ENCODE assay signal across 8 cellular contexts in genomic region chr2:32278476-32278853, GRCh38. TPM values are rescaled to one million over a fixed set of nuclear protein-coding genes. Genes with fewer than 3 reads are reported as not detected.
DNase-seq lines count a peak whose midpoint lies in the region; ATAC-seq, FAIRE-seq and TF ChIP-seq lines count a peak whose summit lies in the region.

No MANE protein-coding gene starts in this region.

- no peaks in the 10 kb centered on the region for H3K9me3 ChIP-seq in CD4-positive, alpha-beta memory T cell (ENCODE audit: control insufficient read depth in 1 of 2, low read length in 2 of 2)
- H3K9me3 ChIP-seq in OCI-LY3 (ENCODE audit: insufficient read depth, low read length) (no peaks in the 10 kb centered on the region), neutrophil (no peaks in the 10 kb centered on the region)

- peaks cover 28% of the 10 kb centered on the region for H3K79me2 ChIP-seq in OCI-LY3 (ENCODE audit: low read length)

- H3K27ac ChIP-seq in CD4-positive, alpha-beta memory T cell (ENCODE audit: low read depth, low read length) = peak overlapping the region; percentile 72
- H3K27ac ChIP-seq in OCI-LY3 (ENCODE audit: low read length) (peak overlapping the region; percentile 45; the same call in 1 of the 2 replicates), neutrophil (peak overlapping the region; percentile 90)

- H3K4me2 ChIP-seq in OCI-LY3 (ENCODE audit: low read length) = peak overlapping the region; percentile 72

- H3K4me1 Mint-ChIP-seq in CD4-positive, alpha-beta memory T cell = peaks cover 14 to 50% (median 37%) of the 10 kb centered on the region in 4 donors
- peaks cover 16% of the 10 kb centered on the region for H3K4me1 Mint-ChIP-seq in endothelial cell (ENCODE audit: unreplicated experiment)

- peaks cover 11 to 22% of the 10 kb centered on the region in 2 donors for H3K36me3 Mint-ChIP-seq in CD4-positive, alpha-beta memory T cell
- peaks cover 16% of the 10 kb centered on the region for H3K36me3 Mint-ChIP-seq in endothelial cell (ENCODE audit: low read depth, unreplicated experiment)

- intact Hi-C loops in CD4-positive, alpha-beta memory T cell (cut with micrococcal nuclease) = loop anchor here (5.0 kb wide), 1 partner anchor 1199 kb away; the partner anchor contains the start of gene RASGRP3

- peak overlapping the region; percentile 90 to 98 for H3K4me3 ChIP-seq in CD4-positive, alpha-beta memory T cell (ENCODE audit: low read length in 2 of 2)
- H3K4me3 ChIP-seq in OCI-LY3 (ENCODE audit: low read length) (peak overlapping the region; percentile 94), neutrophil (ENCODE audit: low read depth in 1 of 2, low read length in 1 of 2) (peak overlapping the region; percentile 81 to 96)

- POLR2A ChIA-PET in CD4-positive, alpha-beta memory T cell (lab: Charles Lee; ENCODE audit: partially characterized antibody) = interaction anchor here (0.9 to 1.8 kb wide), 5 partner anchors 8 to 1321 kb away, joined by 3 to 6 read pairs (median 3); partner anchors contain the start of genes FAM98A and SLC30A6

- H3K27me3 ChIP-seq in CD4-positive, alpha-beta memory T cell (ENCODE audit: insufficient read depth, low read length) = no peaks in the 10 kb centered on the region
- H3K27me3 ChIP-seq in OCI-LY3 (ENCODE audit: low read depth, low read length) (no peaks in the 10 kb centered on the region), neutrophil (no peaks in the 10 kb centered on the region)

- no peak for ATAC-seq in GM18519 (IDR thresholded peaks at IDR 0.05; ENCODE audit: low FRiP score, unreplicated experiment)

- CTCF ChIA-PET in CD4-positive, alpha-beta memory T cell (lab: Charles Lee; ENCODE audit: partially characterized antibody) = no interaction called here

- peaks cover 0 to 4% (median 0%) of the 10 kb centered on the region in 8 donors for H3K9me3 Mint-ChIP-seq in CD4-positive, alpha-beta memory T cell
- no peaks in the 10 kb centered on the region for H3K9me3 Mint-ChIP-seq in endothelial cell (ENCODE audit: unreplicated experiment)

- TF ChIP-seq CTCF in OCI-LY3 (IDR thresholded peaks at IDR 0.05; ENCODE audit: low read depth, low read length) (no peak), endothelial cell (IDR thresholded peaks at IDR 0.05; ENCODE audit: unreplicated experiment) (no peak), neutrophil (IDR thresholded peaks at IDR 0.05) (no peak), D721Med (IDR thresholded peaks at IDR 0.05; ENCODE audit: insufficient read depth, missing control alignments) (no peak)

- DNase-seq in CD4-positive, alpha-beta memory T cell = no peak
- DNase-seq in endothelial cell (ENCODE audit: low spot score) = no peak
- DNase-seq in globus pallidus (ENCODE audit: low spot score) = no peak
- DNase-seq in NCI-H1417 treated with DMSO at 0.1 percent for 48 hours (lab: John Stamatoyannopoulos, UW) = no peak
- no peak for DNase-seq in D721Med (ENCODE audit: insufficient read length, low spot score)

- no peaks in the 10 kb centered on the region for H4K20me1 ChIP-seq in OCI-LY3 (ENCODE audit: insufficient read depth, low read length)

- no peak overlapping the region for H2AFZ ChIP-seq in OCI-LY3 (ENCODE audit: low read depth, low read length)

- H3K4me1 ChIP-seq in CD4-positive, alpha-beta memory T cell (ENCODE audit: insufficient read depth, low read length) = peaks cover 48% of the 10 kb centered on the region
- peaks cover 12% of the 10 kb centered on the region for H3K4me1 ChIP-seq in OCI-LY3 (ENCODE audit: low read length)
- peaks cover 15 to 21% of the 10 kb centered on the region in 2 experiments for H3K4me1 ChIP-seq in neutrophil (ENCODE audit: control insufficient read depth in 1 of 2, insufficient read depth in 1 of 2, low read depth in 1 of 2, low read length in 1 of 2)

- H3K27me3 Mint-ChIP-seq in CD4-positive, alpha-beta memory T cell = peaks cover 0 to 1% of the 10 kb centered on the region in 2 donors
- H3K27me3 Mint-ChIP-seq in endothelial cell (ENCODE audit: unreplicated experiment) = peaks cover 4% of the 10 kb centered on the region

- no peak for FAIRE-seq in D721Med (lab: Jason Lieb, UNC)

- no peaks in the 10 kb centered on the region for H3K36me3 ChIP-seq in CD4-positive, alpha-beta memory T cell (ENCODE audit: insufficient read depth, low read length)
- peaks cover 3% of the 10 kb centered on the region for H3K36me3 ChIP-seq in OCI-LY3 (replicated peaks; ENCODE audit: low read depth, low read length)
- H3K36me3 ChIP-seq in neutrophil = peaks cover 9% of the 10 kb centered on the region

- H3K27ac Mint-ChIP-seq in CD4-positive, alpha-beta memory T cell = peak overlapping the region; percentile 92 to 99 (median 96)
- peak overlapping the region; percentile 99 for H3K27ac Mint-ChIP-seq in endothelial cell (ENCODE audit: unreplicated experiment)

- peak overlapping the region; percentile 78 for H3K9ac ChIP-seq in OCI-LY3 (ENCODE audit: low read length)

- peak overlapping the region; percentile 90 to 97 (median 96) for H3K4me3 Mint-ChIP-seq in CD4-positive, alpha-beta memory T cell
- peak overlapping the region; percentile 98 for H3K4me3 Mint-ChIP-seq in endothelial cell (ENCODE audit: unreplicated experiment)

RNA-seq across cellular contexts. Expression of gene YIPF4, which starts 0.8 kb away (rescaled TPM):
- total RNA-seq in CD4-positive, alpha-beta memory T cell = 10 to 100 TPM; 46.1 to 51.9 TPM
- 10 to 100 TPM; 13.9 to 28.9 TPM for polyA plus RNA-seq in CD4-positive, alpha-beta memory T cell
- total RNA-seq in endothelial cell (ENCODE audit: unreplicated experiment) = 58.0 TPM

RNA-seq across cellular contexts. Expression of gene NLRC4, which starts 13.8 kb away (rescaled TPM):
- under 1 TPM; 0.11 to 0.20 TPM for total RNA-seq in CD4-positive, alpha-beta memory T cell
- polyA plus RNA-seq in CD4-positive, alpha-beta memory T cell = under 1 TPM in 1 of 2 donors, not detected in 1; 0.24 TPM
- not detected for total RNA-seq in endothelial cell (ENCODE audit: unreplicated experiment)
